Comparison of ENCODE assay signal across 30 cellular contexts in the genomic region with DNA sequence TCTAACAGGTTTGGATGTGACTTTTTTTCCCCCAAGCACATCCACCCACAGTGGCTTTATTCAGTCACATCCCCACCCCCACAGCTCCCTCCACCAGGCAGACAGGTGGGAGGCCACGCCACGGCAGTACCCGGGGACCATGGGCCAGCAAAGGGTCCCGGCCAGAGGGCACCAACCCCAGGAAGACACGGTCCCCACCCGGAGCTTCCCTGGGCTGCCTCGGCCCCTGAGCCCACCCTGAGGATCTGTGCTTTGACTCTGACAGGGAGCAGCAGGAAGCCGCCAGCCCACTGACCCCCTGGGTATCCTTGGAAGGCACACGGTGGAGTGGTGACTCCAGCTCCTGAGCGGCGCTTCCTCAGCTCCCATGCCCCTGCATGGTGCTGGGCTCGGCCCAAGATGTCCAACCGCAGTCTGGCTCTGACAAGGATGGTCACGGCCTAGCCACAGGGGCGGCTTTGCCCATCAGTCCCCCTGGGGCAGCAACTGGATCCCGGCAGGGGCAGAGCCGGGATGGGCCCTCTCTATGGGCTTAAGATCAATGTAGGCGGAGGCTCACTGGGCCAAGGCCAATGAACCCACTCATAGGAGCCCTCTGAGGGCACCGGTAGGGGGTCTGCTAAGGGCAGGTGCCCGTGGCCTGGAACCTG.
"Had no signal": no experiment of that assay in that cellular context is flagged by ENCODE, and none has a peak within 500 bp of the region (broad histone marks: within the 10 kb centered on the region; RNA-seq: fewer than 3 reads in every experiment).

No MANE protein-coding gene starts in this region.

- H3K27ac Mint-ChIP-seq: dendritic cell treated with granulocyte-macrophage colony-stimulating factor and Interleukin-4, amounts not matched to agents 40 ng/mL and 50 ng/mL, for 4 days; endodermal cell; immature natural killer cell; mesothelial cell of epicardium; natural killer cell treated with Interleukin-12 subunit alpha and Interleukin-12 subunit beta and Interleukin-15 and Interleukin-18, amount 100 ng/mL, for 72 hours; progenitor cell of endocrine pancreas; stimulated activated effector memory CD8-positive, alpha-beta T cell treated with anti-CD3 and anti-CD28 coated beads, Interleukin-12 subunit alpha, Interleukin-12 subunit beta, amount 100 ng/mL, for 72 hours; type B pancreatic cell had no signal

- ATAC-seq: foreskin keratinocyte; gastroesophageal sphincter; mucosa of descending colon; natural killer cell treated with Interleukin-12 subunit alpha and Interleukin-12 subunit beta and Interleukin-15 and Interleukin-18, amount 100 ng/mL, for 72 hours; stimulated activated effector memory CD8-positive, alpha-beta T cell treated with anti-CD3 and anti-CD28 coated beads, Interleukin-12 subunit alpha, Interleukin-12 subunit beta, amount 100 ng/mL, for 72 hours; stimulated activated naive CD8-positive, alpha-beta T cell treated with anti-CD3 and anti-CD28 coated beads, Interleukin-15, Interleukin-2, amounts not matched to agents 100 U/mL and 50 U/mL, for 24 hours had no signal

- H3K79me2 ChIP-seq: parathyroid adenoma had no signal

- H3K27ac ChIP-seq: epithelial cell of prostate, esophagus muscularis mucosa, foreskin keratinocyte, gastroesophageal sphincter, parathyroid adenoma, sigmoid colon, testis, tibial artery had no signal

- H3K4me3 Mint-ChIP-seq: dendritic cell treated with granulocyte-macrophage colony-stimulating factor and Interleukin-4, amounts not matched to agents 40 ng/mL and 50 ng/mL, for 4 days; endodermal cell; immature natural killer cell; mesothelial cell of epicardium; naive B cell; natural killer cell treated with Interleukin-12 subunit alpha and Interleukin-12 subunit beta and Interleukin-15 and Interleukin-18, amount 100 ng/mL, for 72 hours; neural crest cell; stimulated activated effector memory CD8-positive, alpha-beta T cell treated with anti-CD3 and anti-CD28 coated beads, Interleukin-12 subunit alpha, Interleukin-12 subunit beta, amount 100 ng/mL, for 72 hours; type B pancreatic cell had no signal

- H3K4me1 ChIP-seq: esophagus muscularis mucosa, foreskin keratinocyte, gastroesophageal sphincter, heart left ventricle, parathyroid adenoma, sigmoid colon, testis had no signal

- H3K4me1 Mint-ChIP-seq: endodermal cell; immature natural killer cell; mesothelial cell of epicardium; naive B cell; neural crest cell; stimulated activated effector memory CD8-positive, alpha-beta T cell treated with anti-CD3 and anti-CD28 coated beads, Interleukin-12 subunit alpha, Interleukin-12 subunit beta, amount 100 ng/mL, for 72 hours had no signal

- H3K4me3 ChIP-seq: esophagus muscularis mucosa, gastroesophageal sphincter, heart left ventricle, mucosa of descending colon, sigmoid colon, testis, tibial artery had no signal

- H3K27me3 ChIP-seq: esophagus muscularis mucosa, foreskin keratinocyte, gastroesophageal sphincter, heart left ventricle, sigmoid colon, testis, tibial artery had no signal

- DNase-seq: effector CD8-positive, alpha-beta T cell; endodermal cell; foreskin keratinocyte; heart left ventricle; hippocampal formation; immature natural killer cell; islet precursor cell; mesenchymal stem cell; mucosa of descending colon; naive B cell; sigmoid colon; stimulated activated CD4-positive, alpha-beta T cell treated with anti-CD3 and anti-CD28 coated beads, Interleukin-2, amount 100 ng/mL, for 24 hours; stimulated activated CD4-positive, alpha-beta T cell treated with anti-CD3 and anti-CD28 coated beads, Interleukin-4, amount 100 ng/mL, for 24 hours; stimulated activated naive CD8-positive, alpha-beta T cell treated with anti-CD3 and anti-CD28 coated beads, Interleukin-15, Interleukin-2, amounts not matched to agents 100 U/mL and 50 U/mL, for 24 hours; substantia nigra; testis; tibial artery had no signal

- H3K9ac ChIP-seq: parathyroid adenoma had no signal

- H3K9me3 ChIP-seq: esophagus muscularis mucosa, gastroesophageal sphincter, heart left ventricle, mucosa of descending colon, sigmoid colon, testis, tibial artery had no signal

- H3K27me3 Mint-ChIP-seq: dendritic cell treated with granulocyte-macrophage colony-stimulating factor and Interleukin-4, amounts not matched to agents 40 ng/mL and 50 ng/mL, for 4 days; naive B cell; natural killer cell treated with Interleukin-12 subunit alpha and Interleukin-12 subunit beta and Interleukin-15 and Interleukin-18, amount 100 ng/mL, for 72 hours; progenitor cell of endocrine pancreas; type B pancreatic cell had no signal

- FAIRE-seq: colon, urothelium cell line had no signal

- H3K9me3 Mint-ChIP-seq: dendritic cell treated with granulocyte-macrophage colony-stimulating factor and Interleukin-4, amounts not matched to agents 40 ng/mL and 50 ng/mL, for 4 days; endodermal cell; immature natural killer cell; mesothelial cell of epicardium; naive B cell; natural killer cell treated with Interleukin-12 subunit alpha and Interleukin-12 subunit beta and Interleukin-15 and Interleukin-18, amount 100 ng/mL, for 72 hours; neural crest cell; stimulated activated effector memory CD8-positive, alpha-beta T cell treated with anti-CD3 and anti-CD28 coated beads, Interleukin-12 subunit alpha, Interleukin-12 subunit beta, amount 100 ng/mL, for 72 hours; type B pancreatic cell had no signal

- H2AFZ ChIP-seq: parathyroid adenoma had no signal
